ENCODE assay signal across 1 cellular context in the genomic region with DNA sequence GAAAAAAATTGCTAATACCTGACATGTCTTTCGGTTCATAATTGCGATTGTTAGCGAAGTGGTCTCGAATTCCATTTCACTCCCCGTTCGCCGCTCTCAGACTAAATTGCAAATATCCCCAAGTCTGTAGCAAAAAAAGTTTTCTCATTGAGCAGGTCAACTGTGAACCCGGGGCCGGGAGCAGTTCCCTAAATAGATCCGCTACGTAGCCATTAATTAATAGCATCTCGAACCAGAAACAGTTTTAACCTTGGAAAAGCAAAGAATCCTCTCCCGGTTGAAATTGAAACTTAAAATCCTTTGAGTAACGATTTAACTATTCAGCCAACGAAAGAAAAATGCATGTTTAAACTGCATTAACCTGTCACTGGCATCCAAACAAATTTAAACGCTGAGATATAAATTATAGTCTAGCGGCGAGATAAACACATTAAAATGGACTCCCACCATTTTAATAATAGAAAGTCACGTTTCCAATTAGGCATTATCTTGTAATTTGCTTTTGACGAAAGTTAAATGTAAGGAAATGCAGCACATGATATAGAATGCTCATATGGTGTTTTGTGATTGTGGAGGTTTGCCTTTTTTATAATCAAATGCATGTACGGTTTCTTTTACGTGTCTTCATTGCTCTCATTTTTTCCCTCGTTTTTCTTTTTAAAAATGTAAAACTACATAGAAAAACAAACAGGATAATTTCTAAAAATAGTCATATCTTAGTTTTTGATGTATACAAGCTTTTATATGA.
A peak's percentile ranks its signal among the peaks of the same experiment; 100 is the strongest.
TF ChIP-seq lines count a peak whose summit lies in the region.

No MANE protein-coding gene starts in this region.

TF ChIP-seq in HEK293, 187 proteins besides CTCF, POLR2A, EP300 and RAD21 (continued from another document):
- TF ChIP-seq, protein P1, sequence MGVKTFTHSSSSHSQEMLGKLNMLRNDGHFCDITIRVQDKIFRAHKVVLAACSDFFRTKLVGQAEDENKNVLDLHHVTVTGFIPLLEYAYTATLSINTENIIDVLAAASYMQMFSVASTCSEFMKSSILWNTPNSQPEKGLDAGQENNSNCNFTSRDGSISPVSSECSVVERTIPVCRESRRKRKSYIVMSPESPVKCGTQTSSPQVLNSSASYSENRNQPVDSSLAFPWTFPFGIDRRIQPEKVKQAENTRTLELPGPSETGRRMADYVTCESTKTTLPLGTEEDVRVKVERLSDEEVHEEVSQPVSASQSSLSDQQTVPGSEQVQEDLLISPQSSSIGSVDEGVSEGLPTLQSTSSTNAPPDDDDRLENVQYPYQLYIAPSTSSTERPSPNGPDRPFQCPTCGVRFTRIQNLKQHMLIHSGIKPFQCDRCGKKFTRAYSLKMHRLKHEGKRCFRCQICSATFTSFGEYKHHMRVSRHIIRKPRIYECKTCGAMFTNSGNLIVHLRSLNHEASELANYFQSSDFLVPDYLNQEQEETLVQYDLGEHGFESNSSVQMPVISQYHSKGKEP (tag by site-specific recombination; IDR thresholded peaks at IDR 0.05): peak; percentile 24; the same call in 1 of the 2 replicates
- TF ChIP-seq ZBTB17 (tag by site-specific recombination; IDR thresholded peaks at IDR 0.05) (peak; percentile 14; the same call in 1 of the 2 replicates), ZNF501 (tag by site-specific recombination; IDR thresholded peaks at IDR 0.05) (no peak), ZNF366 (tag by site-specific recombination; conservative IDR thresholded peaks at IDR 0.05) (no peak), ZNF211 (tag by site-specific recombination; IDR thresholded peaks at IDR 0.05; ENCODE audit: low read depth) (no peak), ZNF2 (tag by site-specific recombination; IDR thresholded peaks at IDR 0.05) (no peak), ZNF335 (tag by site-specific recombination; conservative IDR thresholded peaks at IDR 0.05) (peak; percentile 76), ZFP69B (tag by site-specific recombination; IDR thresholded peaks at IDR 0.05) (no peak), ZXDB (tag by site-specific recombination; IDR thresholded peaks at IDR 0.05) (0 out of 2 replicates have a peak, but pooled peaks have one; percentile 8), ZNF274 (IDR thresholded peaks at IDR 0.05; ENCODE audit: low read length) (no peak), ZNF274 (tag by site-specific recombination; IDR thresholded peaks at IDR 0.05; ENCODE audit: borderline replicate concordance) (no peak), ZNF174 (tag by site-specific recombination; IDR thresholded peaks at IDR 0.05) (no peak), ZNF76 (tag by site-specific recombination; IDR thresholded peaks at IDR 0.05; ENCODE audit: borderline replicate concordance, low read depth) (no peak), ZBTB20 (tag by site-specific recombination; IDR thresholded peaks at IDR 0.05) (peak; percentile 54; the same call in 1 of the 2 replicates), SP7 (tag by site-specific recombination; IDR thresholded peaks at IDR 0.05) (0 out of 2 replicates have a peak, but pooled peaks have one; percentile 15), ZNF792 (tag by site-specific recombination; IDR thresholded peaks at IDR 0.05) (no peak), PRDM1 (tag by site-specific recombination; IDR thresholded peaks at IDR 0.05) (peak; percentile 26; the same call in 1 of the 2 replicates), ZNF121 (tag by site-specific recombination; IDR thresholded peaks at IDR 0.05) (no peak), ZNF843 (tag by site-specific recombination; IDR thresholded peaks at IDR 0.05) (no peak)
- TF ChIP-seq, protein P2, sequence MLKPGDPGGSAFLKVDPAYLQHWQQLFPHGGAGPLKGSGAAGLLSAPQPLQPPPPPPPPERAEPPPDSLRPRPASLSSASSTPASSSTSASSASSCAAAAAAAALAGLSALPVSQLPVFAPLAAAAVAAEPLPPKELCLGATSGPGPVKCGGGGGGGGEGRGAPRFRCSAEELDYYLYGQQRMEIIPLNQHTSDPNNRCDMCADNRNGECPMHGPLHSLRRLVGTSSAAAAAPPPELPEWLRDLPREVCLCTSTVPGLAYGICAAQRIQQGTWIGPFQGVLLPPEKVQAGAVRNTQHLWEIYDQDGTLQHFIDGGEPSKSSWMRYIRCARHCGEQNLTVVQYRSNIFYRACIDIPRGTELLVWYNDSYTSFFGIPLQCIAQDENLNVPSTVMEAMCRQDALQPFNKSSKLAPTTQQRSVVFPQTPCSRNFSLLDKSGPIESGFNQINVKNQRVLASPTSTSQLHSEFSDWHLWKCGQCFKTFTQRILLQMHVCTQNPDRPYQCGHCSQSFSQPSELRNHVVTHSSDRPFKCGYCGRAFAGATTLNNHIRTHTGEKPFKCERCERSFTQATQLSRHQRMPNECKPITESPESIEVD (tag by site-specific recombination; IDR thresholded peaks at IDR 0.05): peak; percentile 63
- TF ChIP-seq, protein P3, sequence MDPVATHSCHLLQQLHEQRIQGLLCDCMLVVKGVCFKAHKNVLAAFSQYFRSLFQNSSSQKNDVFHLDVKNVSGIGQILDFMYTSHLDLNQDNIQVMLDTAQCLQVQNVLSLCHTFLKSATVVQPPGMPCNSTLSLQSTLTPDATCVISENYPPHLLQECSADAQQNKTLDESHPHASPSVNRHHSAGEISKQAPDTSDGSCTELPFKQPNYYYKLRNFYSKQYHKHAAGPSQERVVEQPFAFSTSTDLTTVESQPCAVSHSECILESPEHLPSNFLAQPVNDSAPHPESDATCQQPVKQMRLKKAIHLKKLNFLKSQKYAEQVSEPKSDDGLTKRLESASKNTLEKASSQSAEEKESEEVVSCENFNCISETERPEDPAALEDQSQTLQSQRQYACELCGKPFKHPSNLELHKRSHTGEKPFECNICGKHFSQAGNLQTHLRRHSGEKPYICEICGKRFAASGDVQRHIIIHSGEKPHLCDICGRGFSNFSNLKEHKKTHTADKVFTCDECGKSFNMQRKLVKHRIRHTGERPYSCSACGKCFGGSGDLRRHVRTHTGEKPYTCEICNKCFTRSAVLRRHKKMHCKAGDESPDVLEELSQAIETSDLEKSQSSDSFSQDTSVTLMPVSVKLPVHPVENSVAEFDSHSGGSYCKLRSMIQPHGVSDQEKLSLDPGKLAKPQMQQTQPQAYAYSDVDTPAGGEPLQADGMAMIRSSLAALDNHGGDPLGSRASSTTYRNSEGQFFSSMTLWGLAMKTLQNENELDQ (tag by site-specific recombination; IDR thresholded peaks at IDR 0.05; ENCODE audit: low read depth): no peak
- TF ChIP-seq, protein P4, sequence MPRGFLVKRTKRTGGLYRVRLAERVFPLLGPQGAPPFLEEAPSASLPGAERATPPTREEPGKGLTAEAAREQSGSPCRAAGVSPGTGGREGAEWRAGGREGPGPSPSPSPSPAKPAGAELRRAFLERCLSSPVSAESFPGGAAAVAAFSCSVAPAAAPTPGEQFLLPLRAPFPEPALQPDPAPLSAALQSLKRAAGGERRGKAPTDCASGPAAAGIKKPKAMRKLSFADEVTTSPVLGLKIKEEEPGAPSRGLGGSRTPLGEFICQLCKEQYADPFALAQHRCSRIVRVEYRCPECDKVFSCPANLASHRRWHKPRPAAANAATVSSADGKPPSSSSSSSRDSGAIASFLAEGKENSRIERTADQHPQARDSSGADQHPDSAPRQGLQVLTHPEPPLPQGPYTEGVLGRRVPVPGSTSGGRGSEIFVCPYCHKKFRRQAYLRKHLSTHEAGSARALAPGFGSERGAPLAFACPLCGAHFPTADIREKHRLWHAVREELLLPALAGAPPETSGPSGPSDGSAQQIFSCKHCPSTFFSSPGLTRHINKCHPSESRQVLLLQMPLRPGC (tag by site-specific recombination; IDR thresholded peaks at IDR 0.05): no peak
TF ChIP-seq in HEK293: peak in this region for 10.
